ENCODE assay signal across 1 cellular context in genomic region chr12:8834230-8834629, GRCh38.
TF ChIP-seq lines count a peak whose summit lies in the region.

No MANE protein-coding gene starts in this region.

TF ChIP-seq in H1, 55 proteins besides CTCF, POLR2A, EP300 and RAD21:
- TF ChIP-seq HDAC2 (IDR thresholded peaks at IDR 0.05; ENCODE audit: borderline replicate concordance in 1 of 2, low read depth in 2 of 2, low read length in 2 of 2) (0 out of 4 replicates have a peak, but pooled peaks of 1 of the 2 experiments have one; percentile 33), RFX5 (IDR thresholded peaks at IDR 0.05; ENCODE audit: borderline replicate concordance, low read depth, low read length) (no peak), EGR1 (IDR thresholded peaks at IDR 0.05; ENCODE audit: borderline replicate concordance, low read depth, low read length) (no peak), CHD1 (IDR thresholded peaks at IDR 0.05; ENCODE audit: low read depth, low read length) (no peak)
TF ChIP-seq in H1: peak in this region for 1.
